Comparison of ENCODE assay signal across 12 cellular contexts in genomic region chr11:31827458-31828206, GRCh38. TPM values are rescaled to one million over a fixed set of nuclear protein-coding genes. Genes with fewer than 3 reads are reported as not detected.
A peak's percentile ranks its signal among the peaks of the same experiment; 100 is the strongest.
DNase-seq lines count a peak whose midpoint lies in the region; ATAC-seq and TF ChIP-seq lines count a peak whose summit lies in the region.
"Had no signal": no experiment of that assay in that cellular context is flagged by ENCODE, and none has a peak within 500 bp of the region (broad histone marks: within the 10 kb centered on the region; RNA-seq: fewer than 3 reads in every experiment).

No MANE protein-coding gene starts in this region.

- H3K27me3 ChIP-seq in CD4-positive, alpha-beta T cell (ENCODE audit: control insufficient read depth, insufficient read depth, low read length) = peaks cover 85% of the 10 kb centered on the region
- peaks cover 54% of the 10 kb centered on the region for H3K27me3 ChIP-seq in mesendoderm (ENCODE audit: insufficient read depth, low read length, poor library complexity)
- H3K27me3 ChIP-seq: ovary had no signal

- H3K4me1 Mint-ChIP-seq in CD4-positive, alpha-beta T cell (ENCODE audit: low read depth) = peaks cover 24% of the 10 kb centered on the region

- WGBS in mesendoderm (ENCODE audit: extremely low coverage, insufficient coverage, low lambda C conversion rate) = no CpG with 5 or more reads among the region's 18 CpGs

- no peak overlapping the region for H3K18ac ChIP-seq in mesendoderm (ENCODE audit: low read length)

- H3K56ac ChIP-seq in mesendoderm (ENCODE audit: low read length) = no peak overlapping the region

- no peaks in the 10 kb centered on the region for H3K79me1 ChIP-seq in mesendoderm (ENCODE audit: low read length)

- H3K4me3 Mint-ChIP-seq in CD4-positive, alpha-beta T cell = peak overlapping the region; percentile 59

- no peak overlapping the region for H2BK15ac ChIP-seq in mesendoderm (replicated peaks; ENCODE audit: low read depth)

- no peak overlapping the region for H3K27ac ChIP-seq in CD4-positive, alpha-beta T cell (ENCODE audit: low read depth, low read length)
- H3K27ac ChIP-seq in mesendoderm (ENCODE audit: low read depth, low read length) = no peak overlapping the region
- H3K27ac ChIP-seq: ovary, thyroid gland had no signal

- no peak for TF ChIP-seq CTCF in CD4-positive, alpha-beta T cell (IDR thresholded peaks at IDR 0.05)
- TF ChIP-seq CTCF in GM13976 (IDR thresholded peaks at IDR 0.05; ENCODE audit: borderline replicate concordance, control extremely low read depth, extremely low read depth, insufficient read depth, missing control alignments) = no peak

- H2BK5ac ChIP-seq in mesendoderm (ENCODE audit: low read length) = no peak overlapping the region

- no peak overlapping the region for H4K5ac ChIP-seq in mesendoderm (ENCODE audit: low read length)

- no peak overlapping the region for H3K4me3 ChIP-seq in mesendoderm (ENCODE audit: low read length)
- H3K4me3 ChIP-seq: ovary, thyroid gland had no signal

- no peak overlapping the region for H3K4me2 ChIP-seq in mesendoderm (ENCODE audit: low read length)

- no peak overlapping the region for H3K23ac ChIP-seq in mesendoderm (ENCODE audit: low read length)

- intact Hi-C loops in CD4-positive, alpha-beta T cell (cut with DNase I, micrococcal nuclease) = no loop called here

- ATAC-seq in CD4-positive, alpha-beta T cell (ENCODE audit: poor library complexity) = no peak
- ATAC-seq in GM21786 (IDR thresholded peaks at IDR 0.05; ENCODE audit: unreplicated experiment) = no peak

- H3K9ac ChIP-seq in mesendoderm (ENCODE audit: low read length) = no peak overlapping the region

- no peaks in the 10 kb centered on the region for H3K79me2 ChIP-seq in mesendoderm (ENCODE audit: control insufficient read depth, insufficient read depth, low read length)

- no peaks in the 10 kb centered on the region for H3K36me3 ChIP-seq in mesendoderm (ENCODE audit: control insufficient read depth, insufficient read depth, low read length)
- H3K36me3 ChIP-seq: ovary, thyroid gland had no signal

- H2BK120ac ChIP-seq in mesendoderm (ENCODE audit: low read depth, low read length) = no peak overlapping the region

- DNase-seq in CD4-positive, alpha-beta T cell = no peak
- DNase-seq in GM13976 (ENCODE audit: low spot score) = peak; percentile 21
- peak; percentile 81 for DNase-seq in astrocyte of the hippocampus (ENCODE audit: low read depth, low spot score)
- peak; percentile 24 for DNase-seq in mesendoderm
- no peak for DNase-seq in HK-2 (ENCODE audit: unreplicated experiment)
- no peak for DNase-seq in AML-193 (lab: John Stamatoyannopoulos, UW)
- DNase-seq: activated CD4-positive, alpha-beta T cell treated with anti-CD3 and anti-CD28 coated beads for 48 hours; amygdala; NCI-H510A treated with DMSO at 0.1 percent for 48 hours; ovary; thyroid gland had no signal

- no peaks in the 10 kb centered on the region for H3K9me3 Mint-ChIP-seq in CD4-positive, alpha-beta T cell

- H3K27me3 Mint-ChIP-seq in CD4-positive, alpha-beta T cell = peaks cover 82% of the 10 kb centered on the region

- in situ Hi-C loops in GM13976 (cut with MboI; ENCODE audit: low sequenced_read_pairs, unreplicated experiment) = no loop called here

- no peaks in the 10 kb centered on the region for H3K36me3 Mint-ChIP-seq in CD4-positive, alpha-beta T cell (ENCODE audit: low read depth)

- H3K27ac Mint-ChIP-seq in CD4-positive, alpha-beta T cell = no peak overlapping the region

- POLR2A ChIA-PET in CD4-positive, alpha-beta T cell (lab: Charles Lee) = no interaction called here

- no peak overlapping the region for H2AK5ac ChIP-seq in mesendoderm (ENCODE audit: low read length)

- peaks cover 5% of the 10 kb centered on the region for H3K9me3 ChIP-seq in CD4-positive, alpha-beta T cell (ENCODE audit: control insufficient read depth, low read length)
- H3K9me3 ChIP-seq: ovary, thyroid gland had no signal

- H3K4me1 ChIP-seq in mesendoderm (ENCODE audit: control insufficient read depth, low read depth, low read length) = peaks cover 2% of the 10 kb centered on the region

- H4K8ac ChIP-seq in mesendoderm (ENCODE audit: low read depth, low read length) = no peak overlapping the region

- no peak overlapping the region for H3K4ac ChIP-seq in mesendoderm (ENCODE audit: low read depth, low read length)

- CTCF ChIA-PET in CD4-positive, alpha-beta T cell (lab: Charles Lee) = no interaction called here

RNA-seq across cellular contexts. Expression of gene PAX6, which starts 16.5 kb away (rescaled TPM):
- not detected for total RNA-seq in CD4-positive, alpha-beta T cell
- polyA plus RNA-seq in mesendoderm (2013, experiment 1 of 2) = 0.32 TPM
- 0.24 TPM for polyA plus RNA-seq in mesendoderm (2013, experiment 2 of 2)
- total RNA-seq: ovary, thyroid gland had no signal
- polyA plus RNA-seq: ovary had no signal

Comparison
In these comparisons a context has a peak if more than half of its experiments do, and no peak if none do; other contexts are left out.
1. DNase-seq: peak in GM13976 (single experiment), astrocyte of the hippocampus (single experiment) and mesendoderm (single experiment); none in CD4-positive, alpha-beta T cell (0 of 10), HK-2 (single experiment) and AML-193 (0 of 2).